Comparison of ENCODE assay signal across 10 cellular contexts in the genomic region with DNA sequence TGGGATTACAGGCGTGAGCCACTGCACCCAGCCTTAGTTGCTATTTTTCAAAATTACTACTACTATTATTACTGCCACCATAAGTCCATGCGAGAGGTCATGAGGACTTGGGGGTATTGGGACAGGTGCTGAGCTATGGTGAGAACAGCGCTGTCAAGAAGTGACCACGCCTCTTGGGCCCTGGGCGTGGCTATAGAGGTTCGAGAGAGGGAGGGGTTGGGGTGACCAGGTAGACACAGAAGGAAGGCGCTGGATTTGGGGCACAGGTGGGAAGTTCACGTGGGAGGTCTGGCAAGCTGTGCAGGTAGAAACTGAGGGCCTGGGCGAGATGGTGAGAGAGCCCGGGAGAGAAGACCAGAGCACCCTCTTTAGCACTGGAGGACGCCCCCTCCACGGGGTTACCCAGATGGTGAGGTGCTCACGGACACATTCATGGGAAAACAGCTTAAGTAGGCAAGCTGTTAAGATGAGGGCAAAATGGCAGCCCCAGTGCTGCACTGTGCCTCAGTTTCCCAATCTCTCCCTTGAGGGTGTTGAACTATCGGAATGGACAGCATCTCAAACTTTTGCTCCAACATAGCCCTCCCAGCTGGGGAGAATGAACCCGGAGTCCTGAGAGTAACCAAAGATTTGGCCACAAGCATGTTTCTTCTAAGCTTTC.
A peak's percentile ranks its signal among the peaks of the same experiment; 100 is the strongest.
DNase-seq lines count a peak whose midpoint lies in the region; ATAC-seq and TF ChIP-seq lines count a peak whose summit lies in the region.
"Had no signal": no experiment of that assay in that cellular context is flagged by ENCODE, and none has a peak within 500 bp of the region (broad histone marks: within the 10 kb centered on the region; RNA-seq: fewer than 3 reads in every experiment).

No MANE protein-coding gene starts in this region.

- peaks cover 54% of the 10 kb centered on the region for H3K4me1 ChIP-seq in MM.1S (ENCODE audit: low read length)
- peaks cover 3 to 6% of the 10 kb centered on the region in 2 donors for H3K4me1 ChIP-seq in gastrocnemius medialis
- H3K4me1 ChIP-seq in CD8-positive, alpha-beta T cell (ENCODE audit: insufficient read depth, low read length): peaks cover 15% of the 10 kb centered on the region

- H3K36me3 ChIP-seq in MM.1S (replicated peaks; ENCODE audit: insufficient read depth, low read length) (no peaks in the 10 kb centered on the region), gastrocnemius medialis (no peaks in the 10 kb centered on the region)
- no peaks in the 10 kb centered on the region for H3K36me3 ChIP-seq in CD8-positive, alpha-beta T cell (ENCODE audit: insufficient read depth, low read length)
- H3K36me3 ChIP-seq: tibial nerve had no signal

- POLR2A ChIA-PET in CD8-positive, alpha-beta T cell (lab: Charles Lee): interaction anchor here (0.9 to 1.5 kb wide), 2 partner anchors 14 to 144 kb away, joined by 3 read pairs; no protein-coding TSS in a partner anchor

- no peak for ATAC-seq in central memory CD8-positive, alpha-beta T cell (replicated peaks; ENCODE audit: extremely low read depth, poor library complexity, severe bottlenecking)
- ATAC-seq in gastrocnemius medialis: peak; percentile 18 to 28
- no peak for ATAC-seq in CD8-positive, alpha-beta T cell
- no peak for ATAC-seq in GM18505 (IDR thresholded peaks at IDR 0.05; ENCODE audit: unreplicated experiment)

- peak overlapping the region; percentile 58 for H3K27ac Mint-ChIP-seq in central memory CD8-positive, alpha-beta T cell (ENCODE audit: low read depth)
- no peak overlapping the region for H3K27ac Mint-ChIP-seq in CD8-positive, alpha-beta T cell
- H3K27ac Mint-ChIP-seq: dendritic cell treated with granulocyte-macrophage colony-stimulating factor and Interleukin-4, amounts not matched to agents 40 ng/mL and 50 ng/mL, for 4 days had no signal

- H3K36me3 Mint-ChIP-seq in central memory CD8-positive, alpha-beta T cell (ENCODE audit: insufficient read depth): peaks cover 5% of the 10 kb centered on the region
- no peaks in the 10 kb centered on the region for H3K36me3 Mint-ChIP-seq in CD8-positive, alpha-beta T cell

- H3K9me3 ChIP-seq in MM.1S (replicated peaks; ENCODE audit: insufficient read depth, low read length) (no peaks in the 10 kb centered on the region), gastrocnemius medialis (no peaks in the 10 kb centered on the region)
- no peaks in the 10 kb centered on the region for H3K9me3 ChIP-seq in CD8-positive, alpha-beta T cell (ENCODE audit: low read length)
- H3K9me3 ChIP-seq: tibial nerve had no signal

- H3K4me3 ChIP-seq in MM.1S (ENCODE audit: low read length): peak overlapping the region; percentile 59
- no peak overlapping the region for H3K4me3 ChIP-seq in gastrocnemius medialis
- no peak overlapping the region for H3K4me3 ChIP-seq in CD8-positive, alpha-beta T cell (ENCODE audit: low read depth, low read length)
- H3K4me3 ChIP-seq: tibial nerve had no signal

- peaks cover 53% of the 10 kb centered on the region for H3K4me1 Mint-ChIP-seq in central memory CD8-positive, alpha-beta T cell
- H3K4me1 Mint-ChIP-seq in CD8-positive, alpha-beta T cell (ENCODE audit: low read depth): peaks cover 31% of the 10 kb centered on the region

- H4K20me1 ChIP-seq in MM.1S (ENCODE audit: insufficient read depth, low read length): no peaks in the 10 kb centered on the region

- H3K4me3 Mint-ChIP-seq in central memory CD8-positive, alpha-beta T cell: no peak overlapping the region
- no peak overlapping the region for H3K4me3 Mint-ChIP-seq in CD8-positive, alpha-beta T cell
- H3K4me3 Mint-ChIP-seq: dendritic cell treated with granulocyte-macrophage colony-stimulating factor and Interleukin-4, amounts not matched to agents 40 ng/mL and 50 ng/mL, for 4 days had no signal

- peaks cover 43% of the 10 kb centered on the region for H3F3A ChIP-seq in MM.1S (ENCODE audit: insufficient read depth, low read length)

- H3K9me3 Mint-ChIP-seq in central memory CD8-positive, alpha-beta T cell: no peaks in the 10 kb centered on the region
- H3K9me3 Mint-ChIP-seq in CD8-positive, alpha-beta T cell: no peaks in the 10 kb centered on the region
- H3K9me3 Mint-ChIP-seq: dendritic cell treated with granulocyte-macrophage colony-stimulating factor and Interleukin-4, amounts not matched to agents 40 ng/mL and 50 ng/mL, for 4 days had no signal

- TF ChIP-seq POLR2A in gastrocnemius medialis (IDR thresholded peaks at IDR 0.05): no peak
- TF ChIP-seq POLR2A in GM18505 (IDR thresholded peaks at IDR 0.05; ENCODE audit: borderline replicate concordance, extremely low read depth, insufficient read depth, insufficient read length): no peak

- CTCF ChIA-PET in CD8-positive, alpha-beta T cell (lab: Charles Lee): interaction anchor here (0.5 to 18.2 kb wide), 34 partner anchors 8 to 1338 kb away, joined by 3 to 189 read pairs (median 4); no protein-coding TSS in a partner anchor

- no peaks in the 10 kb centered on the region for H3K27me3 ChIP-seq in MM.1S (replicated peaks; ENCODE audit: insufficient read depth, low read length)
- no peaks in the 10 kb centered on the region for H3K27me3 ChIP-seq in gastrocnemius medialis
- no peaks in the 10 kb centered on the region for H3K27me3 ChIP-seq in CD8-positive, alpha-beta T cell (ENCODE audit: insufficient read depth, low read length)
- H3K27me3 ChIP-seq: tibial nerve had no signal

- intact Hi-C loops in gastrocnemius medialis (cut with DNase I; ENCODE audit: low total_unique reads): loop anchor here (1.0 to 10.0 kb wide), 3 partner anchors 135 to 314 kb away; a partner anchor contains a TSS
- intact Hi-C loops in CD8-positive, alpha-beta T cell (cut with DNase I, micrococcal nuclease): loop anchor here (1.0 to 2.0 kb wide), 5 partner anchors 135 to 456 kb away; no protein-coding TSS in a partner anchor

- H3K27ac ChIP-seq in MM.1S (ENCODE audit: low read length) (peak overlapping the region; percentile 7; the same call in 1 of the 2 replicates), gastrocnemius medialis (no peak overlapping the region)
- H3K27ac ChIP-seq in CD8-positive, alpha-beta T cell (ENCODE audit: low read depth, low read length): no peak overlapping the region
- H3K27ac ChIP-seq: tibial nerve had no signal

- H3K4me2 ChIP-seq in MM.1S (ENCODE audit: low read depth, low read length): peak overlapping the region; percentile 94

- H2AFZ ChIP-seq in MM.1S (ENCODE audit: low read length): peak overlapping the region; percentile 55; the same call in 1 of the 2 replicates

- 0 out of 2 replicates have a peak, but pooled peaks cover 6% of the 10 kb centered on the region for H3K79me2 ChIP-seq in MM.1S (ENCODE audit: low read length)

- no peaks in the 10 kb centered on the region for H3K9me2 ChIP-seq in MM.1S (replicated peaks; ENCODE audit: insufficient read depth, low read length)

- H3K9ac ChIP-seq in MM.1S (ENCODE audit: low read length): no peak overlapping the region

- in situ Hi-C loops in gastrocnemius medialis (cut with MboI; ENCODE audit: low sequenced_read_pairs in 4 of 4): loop anchor here (5.0 to 25.0 kb wide), 4 partner anchors 134 to 254 kb away; a partner anchor contains a TSS

- DNase-seq in NCI-H748 (lab: John Stamatoyannopoulos, UW; ENCODE audit: unreplicated experiment): peak; percentile 39
- DNase-seq in NCI-H748 treated with DMSO at 0.1 percent for 48 hours (lab: John Stamatoyannopoulos, UW): no peak
- peak; percentile 72 for DNase-seq in MM.1S
- DNase-seq in central memory CD8-positive, alpha-beta T cell (ENCODE audit: low spot score in 2 of 2): no peak
- no peak for DNase-seq in gastrocnemius medialis
- DNase-seq in NCI-H2081 (lab: John Stamatoyannopoulos, UW): no peak
- no peak for DNase-seq in CD8-positive, alpha-beta T cell

- no peak for TF ChIP-seq CTCF in MM.1S (IDR thresholded peaks at IDR 0.05; ENCODE audit: low read length)
- TF ChIP-seq CTCF in gastrocnemius medialis (IDR thresholded peaks at IDR 0.05 in 4 of 5, conservative IDR thresholded peaks at IDR 0.05 in 1 of 5): no peak
- TF ChIP-seq CTCF in CD8-positive, alpha-beta T cell (IDR thresholded peaks at IDR 0.05): no peak

- no peaks in the 10 kb centered on the region for H3K27me3 Mint-ChIP-seq in central memory CD8-positive, alpha-beta T cell
- no peaks in the 10 kb centered on the region for H3K27me3 Mint-ChIP-seq in CD8-positive, alpha-beta T cell (ENCODE audit: low read depth)

Comparison
In these comparisons a context has a peak if more than half of its experiments do, and no peak if none do; other contexts are left out.
1. DNase-seq: peak in NCI-H748 (single experiment) and MM.1S (single experiment); none in NCI-H748 treated with DMSO at 0.1 percent for 48 hours (single experiment), central memory CD8-positive, alpha-beta T cell (0 of 2), gastrocnemius medialis (0 of 2), NCI-H2081 (0 of 2) and CD8-positive, alpha-beta T cell (0 of 7).
2. ATAC-seq: peak in gastrocnemius medialis (2 of 2); none in central memory CD8-positive, alpha-beta T cell (single experiment), CD8-positive, alpha-beta T cell (single experiment) and GM18505 (single experiment).